ENCODE assay signal across 1 cellular context in the genomic region with DNA sequence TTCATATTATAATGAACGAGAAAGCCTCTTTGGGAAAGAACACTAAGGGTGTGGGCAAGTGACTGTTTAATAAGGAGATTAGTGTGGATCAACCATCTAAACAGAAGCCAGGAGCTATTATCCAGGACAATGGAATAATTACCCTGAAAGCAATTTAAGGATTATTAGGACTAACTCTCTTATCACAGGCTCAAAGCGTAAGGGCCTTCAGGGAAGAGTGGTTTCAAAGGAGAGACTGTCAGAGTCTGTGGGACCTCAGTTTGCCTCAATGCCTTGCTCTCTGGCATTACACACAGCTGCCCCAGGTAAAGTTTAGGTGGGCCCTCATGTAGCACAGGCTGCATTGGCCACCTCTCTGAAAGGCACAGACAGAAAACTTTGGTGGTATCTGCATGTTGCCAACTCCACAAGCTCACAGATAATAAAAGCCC.
TF ChIP-seq lines count a peak whose summit lies in the region.

No MANE protein-coding gene starts in this region.

TF ChIP-seq in GM23338, 12 proteins besides CTCF, POLR2A, EP300 and RAD21 (continued from another document):
- TF ChIP-seq, protein P1, sequence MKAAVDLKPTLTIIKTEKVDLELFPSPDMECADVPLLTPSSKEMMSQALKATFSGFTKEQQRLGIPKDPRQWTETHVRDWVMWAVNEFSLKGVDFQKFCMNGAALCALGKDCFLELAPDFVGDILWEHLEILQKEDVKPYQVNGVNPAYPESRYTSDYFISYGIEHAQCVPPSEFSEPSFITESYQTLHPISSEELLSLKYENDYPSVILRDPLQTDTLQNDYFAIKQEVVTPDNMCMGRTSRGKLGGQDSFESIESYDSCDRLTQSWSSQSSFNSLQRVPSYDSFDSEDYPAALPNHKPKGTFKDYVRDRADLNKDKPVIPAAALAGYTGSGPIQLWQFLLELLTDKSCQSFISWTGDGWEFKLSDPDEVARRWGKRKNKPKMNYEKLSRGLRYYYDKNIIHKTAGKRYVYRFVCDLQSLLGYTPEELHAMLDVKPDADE (IDR thresholded peaks at IDR 0.05): no peak
- TF ChIP-seq NANOG (IDR thresholded peaks at IDR 0.05; ENCODE audit: borderline replicate concordance): no peak
- TF ChIP-seq, protein P2, sequence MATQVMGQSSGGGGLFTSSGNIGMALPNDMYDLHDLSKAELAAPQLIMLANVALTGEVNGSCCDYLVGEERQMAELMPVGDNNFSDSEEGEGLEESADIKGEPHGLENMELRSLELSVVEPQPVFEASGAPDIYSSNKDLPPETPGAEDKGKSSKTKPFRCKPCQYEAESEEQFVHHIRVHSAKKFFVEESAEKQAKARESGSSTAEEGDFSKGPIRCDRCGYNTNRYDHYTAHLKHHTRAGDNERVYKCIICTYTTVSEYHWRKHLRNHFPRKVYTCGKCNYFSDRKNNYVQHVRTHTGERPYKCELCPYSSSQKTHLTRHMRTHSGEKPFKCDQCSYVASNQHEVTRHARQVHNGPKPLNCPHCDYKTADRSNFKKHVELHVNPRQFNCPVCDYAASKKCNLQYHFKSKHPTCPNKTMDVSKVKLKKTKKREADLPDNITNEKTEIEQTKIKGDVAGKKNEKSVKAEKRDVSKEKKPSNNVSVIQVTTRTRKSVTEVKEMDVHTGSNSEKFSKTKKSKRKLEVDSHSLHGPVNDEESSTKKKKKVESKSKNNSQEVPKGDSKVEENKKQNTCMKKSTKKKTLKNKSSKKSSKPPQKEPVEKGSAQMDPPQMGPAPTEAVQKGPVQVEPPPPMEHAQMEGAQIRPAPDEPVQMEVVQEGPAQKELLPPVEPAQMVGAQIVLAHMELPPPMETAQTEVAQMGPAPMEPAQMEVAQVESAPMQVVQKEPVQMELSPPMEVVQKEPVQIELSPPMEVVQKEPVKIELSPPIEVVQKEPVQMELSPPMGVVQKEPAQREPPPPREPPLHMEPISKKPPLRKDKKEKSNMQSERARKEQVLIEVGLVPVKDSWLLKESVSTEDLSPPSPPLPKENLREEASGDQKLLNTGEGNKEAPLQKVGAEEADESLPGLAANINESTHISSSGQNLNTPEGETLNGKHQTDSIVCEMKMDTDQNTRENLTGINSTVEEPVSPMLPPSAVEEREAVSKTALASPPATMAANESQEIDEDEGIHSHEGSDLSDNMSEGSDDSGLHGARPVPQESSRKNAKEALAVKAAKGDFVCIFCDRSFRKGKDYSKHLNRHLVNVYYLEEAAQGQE (IDR thresholded peaks at IDR 0.05; ENCODE audit: unreplicated experiment): no peak
- TF ChIP-seq POLR2AphosphoS5 (IDR thresholded peaks at IDR 0.05; ENCODE audit: low read depth): no peak
